ENCODE assay signal across 8 cellular contexts in genomic region chr5:124599048-124599973, GRCh38.
DNase-seq lines count a peak whose midpoint lies in the region; ATAC-seq and TF ChIP-seq lines count a peak whose summit lies in the region.

No MANE protein-coding gene starts in this region.

- H3K36me3 ChIP-seq in DOHH2 (ENCODE audit: control insufficient read depth, low read length) (no peaks in the 10 kb centered on the region), OCI-LY3 (replicated peaks; ENCODE audit: low read depth, low read length) (no peaks in the 10 kb centered on the region), parathyroid adenoma (ENCODE audit: control insufficient read depth, insufficient read depth, low read length) (no peaks in the 10 kb centered on the region)

- no peaks in the 10 kb centered on the region for H3K27me3 Mint-ChIP-seq in activated T-helper 2 cell treated with anti-CD3 and anti-CD28 coated beads, Interferon-gamma antibody, Interleukin-2, Interleukin-4, amounts not matched to agents 10 μg/mL and 5 μg/mL and 100 μg/mL, durations not matched to agents 14 hours and 24 hours and 36 hours (ENCODE audit: low read depth)

- no peaks in the 10 kb centered on the region for H3K9me2 ChIP-seq in DOHH2 (replicated peaks; ENCODE audit: control insufficient read depth, low read length)

- peak; percentile 46 for DNase-seq in epithelial cell of esophagus (ENCODE audit: low read depth)
- DNase-seq in activated T-helper 2 cell treated with anti-CD3 and anti-CD28 coated beads, Interferon-gamma antibody, Interleukin-2, Interleukin-4, amounts not matched to agents 10 μg/mL and 5 μg/mL and 100 μg/mL, durations not matched to agents 14 hours and 24 hours and 36 hours (ENCODE audit: low spot score), result no peak
- DNase-seq in effector CD4-positive, alpha-beta T cell, result no peak
- no peak for DNase-seq in stimulated activated CD8-positive, alpha-beta memory T cell treated with anti-CD3 and anti-CD28 coated beads, Interleukin-4, amount 100 ng/mL, for 48 hours

- peak; percentile 64 for ATAC-seq in HG02884 (IDR thresholded peaks at IDR 0.05; ENCODE audit: unreplicated experiment)

- H3K79me2 ChIP-seq in DOHH2 (ENCODE audit: control insufficient read depth, low read length) (no peaks in the 10 kb centered on the region), OCI-LY3 (ENCODE audit: low read length) (no peaks in the 10 kb centered on the region), parathyroid adenoma (no peaks in the 10 kb centered on the region)

- no peak overlapping the region for H3K4me3 Mint-ChIP-seq in activated T-helper 2 cell treated with anti-CD3 and anti-CD28 coated beads, Interferon-gamma antibody, Interleukin-2, Interleukin-4, amounts not matched to agents 10 μg/mL and 5 μg/mL and 100 μg/mL, durations not matched to agents 14 hours and 24 hours and 36 hours (ENCODE audit: low read depth)

- H3K27ac Mint-ChIP-seq in activated T-helper 2 cell treated with anti-CD3 and anti-CD28 coated beads, Interferon-gamma antibody, Interleukin-2, Interleukin-4, amounts not matched to agents 10 μg/mL and 5 μg/mL and 100 μg/mL, durations not matched to agents 14 hours and 24 hours and 36 hours, result no peak overlapping the region

- H2AFZ ChIP-seq in OCI-LY3 (ENCODE audit: low read depth, low read length) (peak overlapping the region; percentile 61; the same call in 1 of the 2 replicates), parathyroid adenoma (peak overlapping the region; percentile 7)

- H3K9me3 Mint-ChIP-seq in activated T-helper 2 cell treated with anti-CD3 and anti-CD28 coated beads, Interferon-gamma antibody, Interleukin-2, Interleukin-4, amounts not matched to agents 10 μg/mL and 5 μg/mL and 100 μg/mL, durations not matched to agents 14 hours and 24 hours and 36 hours, result no peaks in the 10 kb centered on the region

- H3F3A ChIP-seq in DOHH2 (ENCODE audit: control insufficient read depth, insufficient read depth), result peaks cover 20% of the 10 kb centered on the region

- TF ChIP-seq CTCF in DOHH2 (IDR thresholded peaks at IDR 0.05; ENCODE audit: low read depth, low read length, poor library complexity, severe bottlenecking) (no peak), OCI-LY3 (IDR thresholded peaks at IDR 0.05; ENCODE audit: low read depth, low read length) (no peak), epithelial cell of esophagus (IDR thresholded peaks at IDR 0.05; ENCODE audit: insufficient read depth, low read depth, low read length, missing control alignments) (no peak), parathyroid adenoma (IDR thresholded peaks at IDR 0.05) (no peak)

- peak overlapping the region; percentile 64 for H3K4me3 ChIP-seq in DOHH2 (ENCODE audit: low read length)
- peak overlapping the region; percentile 38 for H3K4me3 ChIP-seq in OCI-LY3 (ENCODE audit: low read length)
- no peak overlapping the region for H3K4me3 ChIP-seq in epithelial cell of esophagus (ENCODE audit: low read length)
- no peak overlapping the region for H3K4me3 ChIP-seq in parathyroid adenoma (ENCODE audit: low read depth, low read length)

- peaks cover 72% of the 10 kb centered on the region for H3K4me1 ChIP-seq in DOHH2 (ENCODE audit: control insufficient read depth, low read length)
- H3K4me1 ChIP-seq in OCI-LY3 (ENCODE audit: low read length), result peaks cover 19% of the 10 kb centered on the region
- H3K4me1 ChIP-seq in parathyroid adenoma, result no peaks in the 10 kb centered on the region

- no peaks in the 10 kb centered on the region for H3K4me1 Mint-ChIP-seq in activated T-helper 2 cell treated with anti-CD3 and anti-CD28 coated beads, Interferon-gamma antibody, Interleukin-2, Interleukin-4, amounts not matched to agents 10 μg/mL and 5 μg/mL and 100 μg/mL, durations not matched to agents 14 hours and 24 hours and 36 hours (ENCODE audit: low read depth)

- H3K9me3 ChIP-seq in DOHH2 (ENCODE audit: control insufficient read depth, insufficient read depth, low read length), result no peaks in the 10 kb centered on the region
- no peaks in the 10 kb centered on the region for H3K9me3 ChIP-seq in OCI-LY3 (ENCODE audit: insufficient read depth, low read length)
- no peaks in the 10 kb centered on the region for H3K9me3 ChIP-seq in parathyroid adenoma (ENCODE audit: control insufficient read depth, low read length)

- H3K4me2 ChIP-seq in DOHH2 (ENCODE audit: low read length), result peak overlapping the region; percentile 83
- peak overlapping the region; percentile 62 for H3K4me2 ChIP-seq in OCI-LY3 (ENCODE audit: low read length)
- peak overlapping the region; percentile 8 for H3K4me2 ChIP-seq in parathyroid adenoma (ENCODE audit: low read length)

- no peaks in the 10 kb centered on the region for H3K27me3 ChIP-seq in DOHH2 (ENCODE audit: control insufficient read depth, low read length)
- H3K27me3 ChIP-seq in OCI-LY3 (ENCODE audit: low read depth, low read length), result no peaks in the 10 kb centered on the region
- H3K27me3 ChIP-seq in parathyroid adenoma (ENCODE audit: control insufficient read depth, insufficient read depth, low read length), result no peaks in the 10 kb centered on the region

- no peaks in the 10 kb centered on the region for H3K36me3 Mint-ChIP-seq in activated T-helper 2 cell treated with anti-CD3 and anti-CD28 coated beads, Interferon-gamma antibody, Interleukin-2, Interleukin-4, amounts not matched to agents 10 μg/mL and 5 μg/mL and 100 μg/mL, durations not matched to agents 14 hours and 24 hours and 36 hours (ENCODE audit: low read depth)

- intact Hi-C loops in activated T-helper 2 cell treated with anti-CD3 and anti-CD28 coated beads, Interferon-gamma antibody, Interleukin-2, Interleukin-4, amounts not matched to agents 10 μg/mL and 5 μg/mL and 100 μg/mL, durations not matched to agents 14 hours and 24 hours and 36 hours (cut with micrococcal nuclease), result no loop called here

- peak overlapping the region; percentile 26; the same call in 1 of the 2 replicates for H3K9ac ChIP-seq in OCI-LY3 (ENCODE audit: low read length)
- H3K9ac ChIP-seq in parathyroid adenoma, result no peak overlapping the region

- H4K20me1 ChIP-seq in DOHH2 (ENCODE audit: control insufficient read depth, insufficient read depth, low read depth, low read length), result no peaks in the 10 kb centered on the region
- H4K20me1 ChIP-seq in OCI-LY3 (ENCODE audit: insufficient read depth, low read length), result no peaks in the 10 kb centered on the region

- H3K27ac ChIP-seq in DOHH2 (ENCODE audit: low read depth, low read length) (peak overlapping the region; percentile 96), OCI-LY3 (ENCODE audit: low read length) (peak overlapping the region; percentile 19; the same call in 1 of the 2 replicates), parathyroid adenoma (no peak overlapping the region)

Comparison
In these comparisons a context has a peak if more than half of its experiments do, and no peak if none do; other contexts are left out.
1. H3K4me2 ChIP-seq: peak in every context shown above with its lines; median percentile 83 in DOHH2; 62 in OCI-LY3; 8 in parathyroid adenoma.
2. H3K4me3 ChIP-seq: peak in DOHH2 (single experiment) and OCI-LY3 (single experiment); none in epithelial cell of esophagus (single experiment) and parathyroid adenoma (single experiment).